ENCODE assay signal across 1 cellular context in the genomic region with DNA sequence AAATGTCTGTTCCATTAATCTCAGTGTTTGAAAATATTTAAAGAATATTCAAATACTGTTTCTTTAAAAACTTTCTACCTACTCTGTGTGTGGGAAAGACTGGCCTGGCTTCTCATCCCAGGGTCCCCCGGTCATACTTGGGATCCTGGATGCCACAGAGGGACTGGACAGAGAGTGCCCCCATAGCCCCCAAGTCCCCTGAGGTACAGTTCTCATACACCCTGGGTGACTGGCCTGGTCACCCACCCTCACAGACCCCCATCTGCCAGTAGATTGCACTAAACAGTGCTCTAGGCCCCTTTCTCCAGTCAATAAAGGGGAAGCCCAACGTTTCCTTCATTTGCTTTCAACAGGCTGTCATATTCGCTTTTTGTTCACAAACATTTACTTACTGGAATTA.
TF ChIP-seq lines count a peak whose summit lies in the region.

No MANE protein-coding gene starts in this region.

TF ChIP-seq in K562, 482 proteins besides CTCF, POLR2A, EP300 and RAD21 (continued from another document):
- TF ChIP-seq SPI1 (IDR thresholded peaks at IDR 0.05; ENCODE audit: borderline replicate concordance, low read depth, low read length) (0 out of 2 replicates have a peak, but pooled peaks have one; percentile 24), ELF1 (tag; IDR thresholded peaks at IDR 0.05) (0 out of 2 replicates have a peak, but pooled peaks have one; percentile 4)
- TF ChIP-seq, protein P1, sequence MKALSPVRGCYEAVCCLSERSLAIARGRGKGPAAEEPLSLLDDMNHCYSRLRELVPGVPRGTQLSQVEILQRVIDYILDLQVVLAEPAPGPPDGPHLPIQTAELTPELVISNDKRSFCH (CRISPR knock-in tag; IDR thresholded peaks at IDR 0.05) = no peak
- TF ChIP-seq, protein P1 (tag; IDR thresholded peaks at IDR 0.05) = peak; percentile 60; the same call in 1 of the 2 replicates
- TF ChIP-seq, protein P2, sequence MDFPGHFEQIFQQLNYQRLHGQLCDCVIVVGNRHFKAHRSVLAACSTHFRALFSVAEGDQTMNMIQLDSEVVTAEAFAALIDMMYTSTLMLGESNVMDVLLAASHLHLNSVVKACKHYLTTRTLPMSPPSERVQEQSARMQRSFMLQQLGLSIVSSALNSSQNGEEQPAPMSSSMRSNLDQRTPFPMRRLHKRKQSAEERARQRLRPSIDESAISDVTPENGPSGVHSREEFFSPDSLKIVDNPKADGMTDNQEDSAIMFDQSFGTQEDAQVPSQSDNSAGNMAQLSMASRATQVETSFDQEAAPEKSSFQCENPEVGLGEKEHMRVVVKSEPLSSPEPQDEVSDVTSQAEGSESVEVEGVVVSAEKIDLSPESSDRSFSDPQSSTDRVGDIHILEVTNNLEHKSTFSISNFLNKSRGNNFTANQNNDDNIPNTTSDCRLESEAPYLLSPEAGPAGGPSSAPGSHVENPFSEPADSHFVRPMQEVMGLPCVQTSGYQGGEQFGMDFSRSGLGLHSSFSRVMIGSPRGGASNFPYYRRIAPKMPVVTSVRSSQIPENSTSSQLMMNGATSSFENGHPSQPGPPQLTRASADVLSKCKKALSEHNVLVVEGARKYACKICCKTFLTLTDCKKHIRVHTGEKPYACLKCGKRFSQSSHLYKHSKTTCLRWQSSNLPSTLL (IDR thresholded peaks at IDR 0.05) = 0 out of 2 replicates have a peak, but pooled peaks have one; percentile 6
